ENCODE assay signal across 17 cellular contexts in the genomic region with DNA sequence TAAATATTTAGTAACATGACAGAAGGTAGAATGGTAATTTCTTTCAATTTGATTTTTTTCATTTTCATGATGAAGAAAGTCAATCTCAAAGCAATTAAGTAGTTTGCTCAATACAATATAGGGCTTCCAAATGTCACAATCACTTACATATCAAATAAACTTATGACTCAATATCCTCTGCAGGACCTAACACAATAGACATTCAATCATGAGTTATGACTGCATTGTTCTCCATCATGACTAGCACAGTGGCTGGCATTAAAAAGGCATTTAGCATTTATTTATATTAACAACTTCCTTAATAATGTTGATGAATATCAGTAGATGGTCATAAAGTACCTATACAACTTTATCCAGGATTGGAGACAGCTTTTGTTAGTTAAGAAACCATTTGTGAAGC.
DNase-seq lines count a peak whose midpoint lies in the region; FAIRE-seq and TF ChIP-seq lines count a peak whose summit lies in the region.
"Had no signal": no experiment of that assay in that cellular context is flagged by ENCODE, and none has a peak within 500 bp of the region (broad histone marks: within the 10 kb centered on the region; RNA-seq: fewer than 3 reads in every experiment).

No MANE protein-coding gene starts in this region.

- no peaks in the 10 kb centered on the region for H4K20me1 ChIP-seq in Karpas-422 (ENCODE audit: insufficient read depth, low read depth, low read length)
- H4K20me1 ChIP-seq: BLaER1 treated with 17β-estradiol and CSF1 and Interleukin-3, amounts not matched to agents 10 nM and 100 nM had no signal

- no peak overlapping the region for H3K4me2 ChIP-seq in Karpas-422 (ENCODE audit: low read depth, low read length, poor library complexity, severe bottlenecking)
- H3K4me2 ChIP-seq: BLaER1 treated with 17β-estradiol and CSF1 and Interleukin-3, amounts not matched to agents 10 nM and 100 nM had no signal

- DNase-seq in ELR (ENCODE audit: low read depth) (peak; percentile 30), NCI-H226 (peak; percentile 23), bronchial epithelial cell (ENCODE audit: low read depth) (peak; percentile 86), fibroblast of the aortic adventitia (ENCODE audit: low read depth) (peak; percentile 52), uterus (no peak), DMS153 treated with DMSO at 0.1 percent for 48 hours (lab: John Stamatoyannopoulos, UW; ENCODE audit: unreplicated experiment) (no peak), Karpas-422 (no peak), ecto neural progenitor cell (ENCODE audit: low spot score) (no peak)
- DNase-seq: CD8-positive, alpha-beta memory T cell; NCI-H1417 treated with DMSO at 0.1 percent for 48 hours; NCI-H1930; NCI-H510A; NCI-H774 had no signal

- no peaks in the 10 kb centered on the region for H3K79me2 ChIP-seq in Karpas-422 (ENCODE audit: low read length)

- no peak for TF ChIP-seq POLR2A in uterus (IDR thresholded peaks at IDR 0.05)

- H2AFZ ChIP-seq in Karpas-422 (ENCODE audit: low read length): no peak overlapping the region

- H3K27ac ChIP-seq in uterus: no peak overlapping the region
- no peak overlapping the region for H3K27ac ChIP-seq in Karpas-422 (ENCODE audit: low read length)
- H3K27ac ChIP-seq: BLaER1 treated with 17β-estradiol and CSF1 and Interleukin-3, amounts not matched to agents 10 nM and 100 nM had no signal

- no peaks in the 10 kb centered on the region for H3K9me3 ChIP-seq in uterus
- peaks cover 20% of the 10 kb centered on the region for H3K9me3 ChIP-seq in Karpas-422 (ENCODE audit: low read length)
- H3K9me3 ChIP-seq: BLaER1 treated with 17β-estradiol and CSF1 and Interleukin-3, amounts not matched to agents 10 nM and 100 nM had no signal

- TF ChIP-seq CTCF in bronchial epithelial cell (IDR thresholded peaks at IDR 0.05; ENCODE audit: insufficient read depth, low read length, severe bottlenecking): no peak
- TF ChIP-seq CTCF in fibroblast of the aortic adventitia (IDR thresholded peaks at IDR 0.05; ENCODE audit: insufficient read depth, low read length): no peak
- no peak for TF ChIP-seq CTCF in uterus (IDR thresholded peaks at IDR 0.05)

- no peaks in the 10 kb centered on the region for H3K27me3 ChIP-seq in bronchial epithelial cell (ENCODE audit: control insufficient read depth, insufficient read depth, low read length)
- no peaks in the 10 kb centered on the region for H3K27me3 ChIP-seq in uterus
- H3K27me3 ChIP-seq in Karpas-422 (ENCODE audit: low read length): no peaks in the 10 kb centered on the region
- H3K27me3 ChIP-seq: BLaER1 treated with 17β-estradiol and CSF1 and Interleukin-3, amounts not matched to agents 10 nM and 100 nM had no signal

- FAIRE-seq in bronchial epithelial cell (lab: Jason Lieb, UNC): no peak
- FAIRE-seq: A204.1, D721Med, H1 had no signal

- H3K36me3 ChIP-seq in bronchial epithelial cell (ENCODE audit: control insufficient read depth, insufficient read depth, low read length) (no peaks in the 10 kb centered on the region), uterus (no peaks in the 10 kb centered on the region), Karpas-422 (ENCODE audit: insufficient read depth, low read length) (no peaks in the 10 kb centered on the region)
- H3K36me3 ChIP-seq: BLaER1 treated with 17β-estradiol and CSF1 and Interleukin-3, amounts not matched to agents 10 nM and 100 nM had no signal

- no peak overlapping the region for H3K9ac ChIP-seq in Karpas-422 (ENCODE audit: low read length)
- H3K9ac ChIP-seq: BLaER1 treated with 17β-estradiol and CSF1 and Interleukin-3, amounts not matched to agents 10 nM and 100 nM had no signal

- H3K4me1 ChIP-seq in uterus (no peaks in the 10 kb centered on the region), Karpas-422 (ENCODE audit: low read length) (no peaks in the 10 kb centered on the region)
- H3K4me1 ChIP-seq: BLaER1 treated with 17β-estradiol and CSF1 and Interleukin-3, amounts not matched to agents 10 nM and 100 nM had no signal

- intact Hi-C loops in uterus (cut with DNase I; ENCODE audit: low total_unique reads): no loop called here

- no peak overlapping the region for H3K4me3 ChIP-seq in bronchial epithelial cell (ENCODE audit: low read depth, low read length)
- H3K4me3 ChIP-seq in fibroblast of the aortic adventitia (ENCODE audit: low read depth, low read length): no peak overlapping the region
- no peak overlapping the region for H3K4me3 ChIP-seq in uterus
- no peak overlapping the region for H3K4me3 ChIP-seq in Karpas-422 (ENCODE audit: low read length)
- H3K4me3 ChIP-seq: BLaER1 treated with 17β-estradiol and CSF1 and Interleukin-3, amounts not matched to agents 10 nM and 100 nM had no signal

- H3K9me2 ChIP-seq in Karpas-422 (replicated peaks; ENCODE audit: insufficient read depth, low read length): no peaks in the 10 kb centered on the region

Comparison
In these comparisons a context has a peak if more than half of its experiments do, and no peak if none do; other contexts are left out.
1. DNase-seq: peak in ELR (single experiment), NCI-H226 (single experiment), bronchial epithelial cell (single experiment) and fibroblast of the aortic adventitia (single experiment); none in uterus (0 of 2), DMS153 treated with DMSO at 0.1 percent for 48 hours (single experiment), Karpas-422 (single experiment) and ecto neural progenitor cell (single experiment).